ENCODE assay signal across 9 cellular contexts in genomic region chr14:43200519-43200918, GRCh38.
"Had no signal": no experiment of that assay in that cellular context is flagged by ENCODE, and none has a peak within 500 bp of the region (broad histone marks: within the 10 kb centered on the region; RNA-seq: fewer than 3 reads in every experiment).

No MANE protein-coding gene starts in this region.

- H3K36me3 ChIP-seq: HAP-1 had no signal

- DNase-seq: GM23248, GOT3, H7, HFFc6, IMR-90 had no signal

- ATAC-seq: HCT116, K562 had no signal

- H3K4me3 ChIP-seq: GM23248, HAP-1, K562 had no signal

- FAIRE-seq: K562 had no signal

- H3K4me1 ChIP-seq: HAP-1 had no signal

- H3K9me3 ChIP-seq: HAP-1 had no signal

- H3K9ac ChIP-seq: GM23248 had no signal

- H2AFZ ChIP-seq: GM23248 had no signal

- H3K27ac ChIP-seq: GM23248, HL-60 had no signal
